Comparison of ENCODE assay signal across 20 cellular contexts in the genomic region with DNA sequence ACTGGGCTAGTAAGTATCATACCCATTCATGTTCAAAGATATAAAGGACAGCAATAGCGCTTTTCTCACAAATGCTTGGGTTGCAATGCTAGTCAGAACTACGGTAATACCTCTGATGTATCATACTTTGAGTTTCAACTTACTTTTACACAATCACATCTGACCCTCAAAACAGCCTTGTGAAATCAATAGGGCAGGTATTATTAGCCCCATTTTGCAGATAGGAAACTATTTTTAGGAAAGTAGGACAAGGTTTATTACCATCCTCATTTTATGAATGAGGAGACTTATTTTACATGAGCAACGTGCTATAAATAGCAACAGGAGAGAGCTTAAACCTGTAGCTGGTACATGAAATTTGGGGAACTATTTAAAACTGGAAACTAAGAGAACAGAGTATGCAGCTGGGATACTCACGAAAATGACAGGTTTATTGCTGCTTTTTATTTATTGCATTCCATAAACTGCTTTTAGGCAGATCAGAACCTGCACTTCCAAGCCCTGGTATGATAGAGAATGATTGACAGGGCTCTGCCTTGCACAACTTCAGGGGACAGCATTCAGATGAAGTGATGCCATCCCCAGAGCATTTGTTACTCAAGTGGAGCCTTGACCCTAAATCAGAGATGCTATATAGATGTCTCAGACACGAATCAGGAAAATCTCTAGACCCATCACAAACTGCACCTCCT.
DNase-seq lines count a peak whose midpoint lies in the region; ATAC-seq and TF ChIP-seq lines count a peak whose summit lies in the region.
"Had no signal": no experiment of that assay in that cellular context is flagged by ENCODE, and none has a peak within 500 bp of the region (broad histone marks: within the 10 kb centered on the region; RNA-seq: fewer than 3 reads in every experiment).

No MANE protein-coding gene starts in this region.

- peaks cover 19% of the 10 kb centered on the region for H3K4me1 Mint-ChIP-seq in stimulated activated effector memory CD8-positive, alpha-beta T cell treated with anti-CD3 and anti-CD28 coated beads, Interleukin-12 subunit alpha, Interleukin-12 subunit beta, amount 100 ng/mL, for 72 hours
- H3K4me1 Mint-ChIP-seq: activated B cell treated with CpG ODN at 0.5 μM for 24 hours, neural crest cell had no signal

- ATAC-seq in stimulated activated effector memory CD8-positive, alpha-beta T cell treated with anti-CD3 and anti-CD28 coated beads, Interleukin-12 subunit alpha, Interleukin-12 subunit beta, amount 100 ng/mL, for 72 hours = peak; percentile 9
- no peak for ATAC-seq in GM19035 (IDR thresholded peaks at IDR 0.05; ENCODE audit: unreplicated experiment)
- ATAC-seq: lower lobe of right lung, sciatic nerve had no signal

- TF ChIP-seq CTCF in epithelial cell of esophagus (IDR thresholded peaks at IDR 0.05; ENCODE audit: insufficient read depth, low read depth, low read length, missing control alignments) = no peak

- H3K27ac Mint-ChIP-seq in stimulated activated effector memory CD8-positive, alpha-beta T cell treated with anti-CD3 and anti-CD28 coated beads, Interleukin-12 subunit alpha, Interleukin-12 subunit beta, amount 100 ng/mL, for 72 hours = no peak overlapping the region
- H3K27ac Mint-ChIP-seq: activated B cell treated with CpG ODN at 0.5 μM for 24 hours had no signal

- H3K9me3 Mint-ChIP-seq in stimulated activated effector memory CD8-positive, alpha-beta T cell treated with anti-CD3 and anti-CD28 coated beads, Interleukin-12 subunit alpha, Interleukin-12 subunit beta, amount 100 ng/mL, for 72 hours = no peaks in the 10 kb centered on the region
- H3K9me3 Mint-ChIP-seq: activated B cell treated with CpG ODN at 0.5 μM for 24 hours, neural crest cell had no signal

- DNase-seq in DMS 273 (lab: John Stamatoyannopoulos, UW; ENCODE audit: unreplicated experiment) (peak; percentile 8), DMS 273 treated with DMSO at 0.1 percent for 48 hours (lab: John Stamatoyannopoulos, UW) (no peak), NCI-H226 (peak; percentile 35), epithelial cell of esophagus (ENCODE audit: low read depth) (peak; percentile 77), anterior cingulate cortex (lab: John Stamatoyannopoulos, UW) (no peak)
- no peak for DNase-seq in stimulated activated effector memory CD8-positive, alpha-beta T cell treated with anti-CD3 and anti-CD28 coated beads, Interleukin-12 subunit alpha, Interleukin-12 subunit beta, amount 100 ng/mL, for 72 hours (ENCODE audit: low spot score in 2 of 2)
- DNase-seq in activated CD4-positive, alpha-beta T cell treated with anti-CD3 and anti-CD28 coated beads for 1 hour = no peak
- DNase-seq: activated B cell treated with CpG ODN at 0.5 μM for 24 hours; amniotic stem cell; erythroblast; GOT3; hippocampal formation; lower lobe of right lung; NCI-H1048; NCI-H345; stimulated activated naive CD4-positive, alpha-beta T cell; SW 1271 had no signal

- no peaks in the 10 kb centered on the region for H3K36me3 Mint-ChIP-seq in stimulated activated effector memory CD8-positive, alpha-beta T cell treated with anti-CD3 and anti-CD28 coated beads, Interleukin-12 subunit alpha, Interleukin-12 subunit beta, amount 100 ng/mL, for 72 hours

- no peak overlapping the region for H3K4me3 ChIP-seq in epithelial cell of esophagus (ENCODE audit: low read length)
- H3K4me3 ChIP-seq: lower lobe of right lung had no signal

- H3K4me3 Mint-ChIP-seq in stimulated activated effector memory CD8-positive, alpha-beta T cell treated with anti-CD3 and anti-CD28 coated beads, Interleukin-12 subunit alpha, Interleukin-12 subunit beta, amount 100 ng/mL, for 72 hours = no peak overlapping the region
- H3K4me3 Mint-ChIP-seq: activated B cell treated with CpG ODN at 0.5 μM for 24 hours, neural crest cell had no signal

Comparison
In these comparisons a context has a peak if more than half of its experiments do, and no peak if none do; other contexts are left out.
1. DNase-seq: peak in DMS 273 (single experiment), NCI-H226 (single experiment) and epithelial cell of esophagus (single experiment); none in DMS 273 treated with DMSO at 0.1 percent for 48 hours (single experiment), stimulated activated effector memory CD8-positive, alpha-beta T cell treated with anti-CD3 and anti-CD28 coated beads, Interleukin-12 subunit alpha, Interleukin-12 subunit beta, amount 100 ng/mL, for 72 hours (0 of 2), activated CD4-positive, alpha-beta T cell treated with anti-CD3 and anti-CD28 coated beads for 1 hour (single experiment) and anterior cingulate cortex (0 of 58).